16 cellular contexts compared by ENCODE assay signal in genomic region chr11:86039094-86039493, GRCh38.
"Had no signal": no experiment of that assay in that cellular context is flagged by ENCODE, and none has a peak within 500 bp of the region (broad histone marks: within the 10 kb centered on the region; RNA-seq: fewer than 3 reads in every experiment).

No MANE protein-coding gene starts in this region.

- ATAC-seq: activated CD4-positive, CD25-positive, alpha-beta regulatory T cell treated with anti-CD3 and anti-CD28 coated beads, Interleukin-2, amount 50 U/mL, for 24 hours; activated naive CD4-positive, alpha-beta T cell treated with anti-CD3 and anti-CD28 coated beads, Interleukin-2, amount 50 U/mL, for 72 hours; lower lobe of right lung; naive thymus-derived CD4-positive, alpha-beta T cell; right lobe of liver had no signal

- H3K36me3 ChIP-seq: breast epithelium, lower lobe of right lung, right lobe of liver, thoracic aorta had no signal

- H3K27me3 Mint-ChIP-seq: activated CD4-positive, alpha-beta memory T cell treated with anti-CD3 and anti-CD28 coated beads, Interleukin-2, amount 10 ng/mL, durations not matched to agents 7 days and 5 days; naive thymus-derived CD4-positive, alpha-beta T cell; progenitor cell of endocrine pancreas; stimulated activated naive CD8-positive, alpha-beta T cell treated with anti-CD3 and anti-CD28 coated beads, Interleukin-15, Interleukin-2, amounts not matched to agents 100 ng/mL and 50 ng/mL, for 24 hours had no signal

- H3K27ac ChIP-seq: breast epithelium, epithelial cell of prostate, lower lobe of right lung, right lobe of liver, thoracic aorta had no signal

- H3K4me3 Mint-ChIP-seq: activated CD4-positive, alpha-beta memory T cell treated with anti-CD3 and anti-CD28 coated beads, Interleukin-2, amount 10 ng/mL, durations not matched to agents 7 days and 5 days; naive thymus-derived CD4-positive, alpha-beta T cell; stimulated activated naive CD8-positive, alpha-beta T cell treated with anti-CD3 and anti-CD28 coated beads, Interleukin-15, Interleukin-2, amounts not matched to agents 100 ng/mL and 50 ng/mL, for 24 hours had no signal

- H3K27me3 ChIP-seq: breast epithelium, right lobe of liver had no signal

- H3K9me3 ChIP-seq: breast epithelium, lower lobe of right lung, right lobe of liver, thoracic aorta had no signal

- H3K9me3 Mint-ChIP-seq: activated CD4-positive, alpha-beta memory T cell treated with anti-CD3 and anti-CD28 coated beads, Interleukin-2, amount 10 ng/mL, durations not matched to agents 7 days and 5 days; activated naive CD4-positive, alpha-beta T cell treated with anti-CD3 and anti-CD28 coated beads, Interleukin-2, amount 50 U/mL, for 72 hours; naive thymus-derived CD4-positive, alpha-beta T cell; stimulated activated naive CD8-positive, alpha-beta T cell treated with anti-CD3 and anti-CD28 coated beads, Interleukin-15, Interleukin-2, amounts not matched to agents 100 ng/mL and 50 ng/mL, for 24 hours had no signal

- H3K4me3 ChIP-seq: breast epithelium, lower lobe of right lung, right lobe of liver, thoracic aorta had no signal

- DNase-seq: activated CD4-positive, alpha-beta memory T cell treated with anti-CD3 and anti-CD28 coated beads, Interleukin-2, amount 10 ng/mL, durations not matched to agents 7 days and 5 days; activated CD8-positive, alpha-beta memory T cell treated with anti-CD3 and anti-CD28 coated beads, Interleukin-2, amount 50 U/mL, for 48 hours; anterior cingulate cortex; effector memory CD4-positive, alpha-beta T cell; lower lobe of right lung; naive thymus-derived CD4-positive, alpha-beta T cell; nucleus accumbens; right lobe of liver; stimulated activated CD4-positive, alpha-beta T cell treated with anti-CD3 and anti-CD28 coated beads, Interleukin-2, amount 100 ng/mL, for 24 hours had no signal

- H3K27ac Mint-ChIP-seq: stimulated activated naive CD8-positive, alpha-beta T cell treated with anti-CD3 and anti-CD28 coated beads, Interleukin-15, Interleukin-2, amounts not matched to agents 100 ng/mL and 50 ng/mL, for 24 hours had no signal
